Comparison of ENCODE assay signal across 24 cellular contexts in the genomic region with DNA sequence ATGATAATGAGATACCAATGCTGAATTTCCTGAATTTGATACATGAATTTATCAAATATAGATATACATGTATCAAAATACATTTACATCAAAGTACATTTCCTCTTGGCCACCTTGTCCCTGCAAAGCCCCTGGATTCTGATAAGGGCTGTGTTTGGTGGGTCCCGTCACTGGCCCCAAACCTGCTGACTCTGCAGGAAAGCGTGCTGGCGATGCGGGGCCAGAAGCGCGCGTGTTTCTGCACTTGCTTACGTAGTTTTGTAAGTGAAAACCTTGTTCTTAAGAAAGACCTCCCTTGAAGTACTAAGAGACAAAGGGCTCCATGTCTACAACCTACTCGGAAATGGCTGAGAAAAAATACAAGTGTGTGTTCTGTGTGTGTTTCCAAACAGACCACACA. TPM values are rescaled to one million over a fixed set of nuclear protein-coding genes. Genes with fewer than 3 reads are reported as not detected.
A peak's percentile ranks its signal among the peaks of the same experiment; 100 is the strongest.
DNase-seq lines count a peak whose midpoint lies in the region; ATAC-seq, FAIRE-seq and TF ChIP-seq lines count a peak whose summit lies in the region.
"Had no signal": no experiment of that assay in that cellular context is flagged by ENCODE, and none has a peak within 500 bp of the region (broad histone marks: within the 10 kb centered on the region; RNA-seq: fewer than 3 reads in every experiment).

No MANE protein-coding gene starts in this region.

- CTCF ChIA-PET in K562 (lab: Yijun Ruan, JAX; ENCODE audit: low intra/inter-chr PET ratio) = no interaction called here

- H3K9me3 Mint-ChIP-seq in activated T-cell treated with anti-CD3 and anti-CD28 coated beads, Interleukin-2, amount 50 U/mL, for 24 hours = no peaks in the 10 kb centered on the region
- H3K9me3 Mint-ChIP-seq in stimulated activated memory B cell treated with anti-CD40 and anti-IgM and Interleukin-4, amounts not matched to agents 10 μg/mL and 1 μg/mL and 100 μg/mL, for 72 hours = no peaks in the 10 kb centered on the region
- H3K9me3 Mint-ChIP-seq: IgD-negative memory B cell, memory B cell, nephron progenitor cell had no signal

- intact Hi-C loops in K562 (cut with micrococcal nuclease) = no loop called here

- FAIRE-seq in K562 (lab: Jason Lieb, UNC) = no peak
- FAIRE-seq: GM19239, kidney, small intestine had no signal

- no peak overlapping the region for H3K4me3 ChIP-seq in SK-N-MC
- H3K4me3 ChIP-seq in K562 = no peak overlapping the region
- H3K4me3 ChIP-seq: HAP-1, tibial nerve had no signal

- TF ChIP-seq EP300 in K562 (IDR thresholded peaks at IDR 0.05; ENCODE audit: low read length) = no peak

- no peaks in the 10 kb centered on the region for H3K79me2 ChIP-seq in K562 (ENCODE audit: control insufficient read depth, insufficient read depth, low read length)

- H3K27ac Mint-ChIP-seq in activated T-cell treated with anti-CD3 and anti-CD28 coated beads, Interleukin-2, amount 50 U/mL, for 24 hours = peak overlapping the region; percentile 78
- peak overlapping the region; percentile 87 for H3K27ac Mint-ChIP-seq in stimulated activated memory B cell treated with anti-CD40 and anti-IgM and Interleukin-4, amounts not matched to agents 10 μg/mL and 1 μg/mL and 100 μg/mL, for 72 hours
- H3K27ac Mint-ChIP-seq: IgD-negative memory B cell, nephron progenitor cell, progenitor cell of endocrine pancreas had no signal

- TF ChIP-seq POLR2A in K562 (conservative IDR thresholded peaks at IDR 0.05) = no peak

- BruUV-seq in K562 (replicated peaks; lab: Mats Ljungman, UMichigan) = no TSS peak

- no peak for TF ChIP-seq RAD21 in K562 (CRISPR knock-in tag; conservative IDR thresholded peaks at IDR 0.05 in 1 of 2, IDR thresholded peaks at IDR 0.05 in 1 of 2)

- H3K27me3 ChIP-seq in K562 (ENCODE audit: control insufficient read depth in 2 of 2, insufficient read depth in 2 of 2, low read length in 2 of 2) = peaks cover 29 to 51% of the 10 kb centered on the region in 2 experiments

- in situ Hi-C loops in K562 (cut with MboI) (no loop called here), GM13977 (cut with MboI; ENCODE audit: low pct_unique_long_range_greater_than_20kb, low sequenced_read_pairs, unreplicated experiment) (no loop called here)

- H3K4me3 Mint-ChIP-seq in activated T-cell treated with anti-CD3 and anti-CD28 coated beads, Interleukin-2, amount 50 U/mL, for 24 hours = no peak overlapping the region
- no peak overlapping the region for H3K4me3 Mint-ChIP-seq in stimulated activated memory B cell treated with anti-CD40 and anti-IgM and Interleukin-4, amounts not matched to agents 10 μg/mL and 1 μg/mL and 100 μg/mL, for 72 hours
- H3K4me3 Mint-ChIP-seq: memory B cell, nephron progenitor cell had no signal

- peaks cover 9 to 70% of the 10 kb centered on the region in 2 experiments; a peak in 3 of 5 replicates for H3K4me1 ChIP-seq in K562 (replicated peaks in 1 of 2; ENCODE audit: control insufficient read depth in 2 of 2, insufficient read depth in 2 of 2, low read length in 2 of 2)
- H3K4me1 ChIP-seq: HAP-1 had no signal

- peak overlapping the region; percentile 38; the same call in 1 of the 2 replicates for H3K27ac ChIP-seq in SK-N-MC
- no peak overlapping the region for H3K27ac ChIP-seq in K562 (ENCODE audit: extremely low read depth, low read depth, low read length)
- H3K27ac ChIP-seq: epithelial cell of prostate, tibial nerve had no signal

- no peak overlapping the region for H2AFZ ChIP-seq in K562 (ENCODE audit: low read depth, low read length)

- no peaks in the 10 kb centered on the region for H3K9me1 ChIP-seq in K562 (ENCODE audit: control insufficient read depth, insufficient read depth, low read length)

- no peaks in the 10 kb centered on the region; the same call in none of the 2 replicates for H4K20me1 ChIP-seq in K562 (replicated peaks; ENCODE audit: control insufficient read depth, insufficient read depth, low read length)

- no peaks in the 10 kb centered on the region for H3K27me3 Mint-ChIP-seq in activated T-cell treated with anti-CD3 and anti-CD28 coated beads, Interleukin-2, amount 50 U/mL, for 24 hours
- no peaks in the 10 kb centered on the region for H3K27me3 Mint-ChIP-seq in stimulated activated memory B cell treated with anti-CD40 and anti-IgM and Interleukin-4, amounts not matched to agents 10 μg/mL and 1 μg/mL and 100 μg/mL, for 72 hours
- H3K27me3 Mint-ChIP-seq: memory B cell had no signal

- H3K36me3 Mint-ChIP-seq in activated T-cell treated with anti-CD3 and anti-CD28 coated beads, Interleukin-2, amount 50 U/mL, for 24 hours (ENCODE audit: low read depth) = peaks cover 57% of the 10 kb centered on the region
- peaks cover 31% of the 10 kb centered on the region for H3K36me3 Mint-ChIP-seq in stimulated activated memory B cell treated with anti-CD40 and anti-IgM and Interleukin-4, amounts not matched to agents 10 μg/mL and 1 μg/mL and 100 μg/mL, for 72 hours
- H3K36me3 Mint-ChIP-seq: IgD-negative memory B cell had no signal

- no peak overlapping the region for H3K4me2 ChIP-seq in K562 (ENCODE audit: insufficient read depth, low read length)

- ATAC-seq in K562 (no peak), GM21528 (IDR thresholded peaks at IDR 0.05; ENCODE audit: low FRiP score, unreplicated experiment) (no peak), left lobe of liver (no peak)
- no peak for ATAC-seq in stimulated activated memory B cell treated with anti-CD40 and anti-IgM and Interleukin-4, amounts not matched to agents 10 μg/mL and 1 μg/mL and 100 μg/mL, for 72 hours

- WGBS in K562 (ENCODE audit: insufficient coverage, low coverage, missing lambda C conversion rate) = 40% methylated on average over 9 of the region's 9 CpGs

- H3K36me3 ChIP-seq in SK-N-MC (ENCODE audit: insufficient read depth, low read length) = no peaks in the 10 kb centered on the region
- no peaks in the 10 kb centered on the region for H3K36me3 ChIP-seq in K562 (ENCODE audit: control insufficient read depth, insufficient read depth, low read length)
- H3K36me3 ChIP-seq: HAP-1, tibial nerve had no signal

- H3K9ac ChIP-seq in SK-N-MC (ENCODE audit: insufficient read length) (no peak overlapping the region), K562 (ENCODE audit: insufficient read depth in 1 of 2, low read depth in 2 of 2, low read length in 2 of 2) (no peak overlapping the region)

- TF ChIP-seq CTCF in K562 (IDR thresholded peaks at IDR 0.05 in 2 of 3, conservative IDR thresholded peaks at IDR 0.05 in 1 of 3; ENCODE audit: insufficient read depth in 2 of 3, low read depth in 1 of 3, low read length in 3 of 3) (no peak), GM13977 (IDR thresholded peaks at IDR 0.05; ENCODE audit: extremely low read depth, insufficient read depth, missing control alignments) (no peak)

- POLR2A ChIA-PET in K562 (lab: Yijun Ruan, JAX) = no interaction called here

- DNase-seq in activated T-cell treated with anti-CD3 and anti-CD28 coated beads, Interleukin-2, amount 50 U/mL, for 24 hours = no peak
- DNase-seq in activated T-cell treated with anti-CD3 and anti-CD28 coated beads, Interleukin-2, amount 50 U/mL, for 48 hours = no peak
- DNase-seq in SK-N-MC (ENCODE audit: low read depth, low spot score) (no peak), K562 (ENCODE audit: extremely low read depth in 1 of 4, low spot score in 3 of 4) (no peak), left lobe of liver (ENCODE audit: low spot score) (no peak), GM13977 (ENCODE audit: low spot score) (no peak)
- DNase-seq: ACHN, dermis blood vessel endothelial cell, foreskin melanocyte, hypothalamus, kidney, MV-4-11, NCI-H1930, nephron progenitor cell, small intestine had no signal

- peaks cover 71% of the 10 kb centered on the region for H3K4me1 Mint-ChIP-seq in activated T-cell treated with anti-CD3 and anti-CD28 coated beads, Interleukin-2, amount 50 U/mL, for 24 hours (ENCODE audit: low read depth)
- peaks cover 90% of the 10 kb centered on the region for H3K4me1 Mint-ChIP-seq in stimulated activated memory B cell treated with anti-CD40 and anti-IgM and Interleukin-4, amounts not matched to agents 10 μg/mL and 1 μg/mL and 100 μg/mL, for 72 hours

- H3K9me3 ChIP-seq in SK-N-MC (ENCODE audit: low read depth, low read length) (no peaks in the 10 kb centered on the region), K562 (replicated peaks; ENCODE audit: control insufficient read depth, insufficient read depth, low read depth, low read length) (no peaks in the 10 kb centered on the region)
- H3K9me3 ChIP-seq: HAP-1, tibial nerve had no signal

RNA-seq across cellular contexts. Expression of a gene that starts 11.0 kb away (rescaled TPM):
- 0.69 and 1.4 TPM in 2 replicates for total RNA-seq in K562 (2011; cell fraction: chromatin; rRNA removed; ENCODE audit: low replicate concordance)
- total RNA-seq in K562 (2011; cell fraction: nucleolus; rRNA removed) = 1.0 and 1.3 TPM in 2 replicates
- total RNA-seq in K562 (2011; cell fraction: nucleoplasm; rRNA removed) = 0.23 and 0.29 TPM in 2 replicates
- 0.78 and 1.0 TPM in 2 replicates for total RNA-seq in K562 (2014; rRNA removed)
- 0.07 and 0.22 TPM in 2 replicates for total RNA-seq in K562 (2014; rRNA removed; fragmentation: Illumina TruSeq; extraction: Trizol)
- total RNA-seq in K562 (2015; rRNA removed; fragmentation: Illumina TruSeq; extraction: Trizol) = 0.49 and 0.51 TPM in 2 replicates
- total RNA-seq in K562 (2021) = 1.2 and 1.3 TPM in 2 replicates
- 0.20 and 1.6 TPM in 2 replicates for polyA plus RNA-seq in K562 (2011; rRNA removed)
- 0.33 and 1.3 TPM in 2 replicates for polyA plus RNA-seq in K562 (2011; cell fraction: cytosol; rRNA removed)
- 2.0 and 3.1 TPM in 2 replicates for polyA plus RNA-seq in K562 (2011; cell fraction: nucleus; rRNA removed)
- 0.77 and 5.1 TPM in 2 replicates for polyA plus RNA-seq in K562 (2012)
- polyA plus RNA-seq in K562 (2014; fragmentation: Illumina TruSeq; extraction: Trizol) = 0.24 and 0.25 TPM in 2 replicates
- polyA plus RNA-seq in K562 (2014; fragmentation: Nextera tagmentation; extraction: Ambion mirVana) = not detected
- polyA plus RNA-seq in K562 (2014; rRNA removed) = 0.57 and 0.60 TPM in 2 replicates
- polyA minus RNA-seq in K562 (2011; rRNA and poly(A)+ RNA removed) = 0.04 and 0.57 TPM in 2 replicates
- 1.0 and 4.8 TPM in 2 replicates for polyA minus RNA-seq in K562 (2011; cell fraction: cytosol; rRNA and poly(A)+ RNA removed)
- polyA minus RNA-seq in K562 (2011; cell fraction: nucleus; rRNA and poly(A)+ RNA removed) = 0.27 and 1.8 TPM in 2 replicates
- total RNA-seq in left lobe of liver = 13.6 TPM

RNA-seq across cellular contexts. Expression of a gene that starts 30.1 kb away (rescaled TPM):
- 18.9 and 29.0 TPM in 2 replicates for total RNA-seq in K562 (2011; cell fraction: chromatin; rRNA removed; ENCODE audit: low replicate concordance)
- total RNA-seq in K562 (2011; cell fraction: nucleolus; rRNA removed) = 22.8 and 25.7 TPM in 2 replicates
- total RNA-seq in K562 (2011; cell fraction: nucleoplasm; rRNA removed) = 14.8 and 16.0 TPM in 2 replicates
- total RNA-seq in K562 (2014; rRNA removed) (65.2 and 66.8 TPM in 2 replicates), K562 (2014; rRNA removed; fragmentation: Illumina TruSeq; extraction: Trizol) (11.2 and 14.8 TPM in 2 replicates), K562 (2015; rRNA removed; fragmentation: Illumina TruSeq; extraction: Trizol) (18.5 and 20.3 TPM in 2 replicates), K562 (2021) (71.2 and 75.5 TPM in 2 replicates), left lobe of liver (19.1 TPM)
- polyA plus RNA-seq in K562 (2011; rRNA removed) (13.5 and 16.5 TPM in 2 replicates), K562 (2014; fragmentation: Illumina TruSeq; extraction: Trizol) (8.2 and 18.9 TPM in 2 replicates), K562 (2014; fragmentation: Nextera tagmentation; extraction: Ambion mirVana) (1 to 10 TPM; 1.2 to 1.8 TPM), K562 (2014; rRNA removed) (54.4 and 60.2 TPM in 2 replicates)
- 14.3 and 38.6 TPM in 2 replicates for polyA plus RNA-seq in K562 (2011; cell fraction: cytosol; rRNA removed)
- 10.2 and 19.3 TPM in 2 replicates for polyA plus RNA-seq in K562 (2011; cell fraction: nucleus; rRNA removed)
- 34.2 and 36.9 TPM in 2 replicates for polyA plus RNA-seq in K562 (2012)
- 16.0 and 22.8 TPM in 2 replicates for polyA minus RNA-seq in K562 (2011; rRNA and poly(A)+ RNA removed)
- 25.3 and 31.3 TPM in 2 replicates for polyA minus RNA-seq in K562 (2011; cell fraction: cytosol; rRNA and poly(A)+ RNA removed)
- polyA minus RNA-seq in K562 (2011; cell fraction: nucleus; rRNA and poly(A)+ RNA removed) = 3.8 and 5.3 TPM in 2 replicates

RNA-seq across cellular contexts. Expression of a gene that starts 36.2 kb away (rescaled TPM):
- 109 and 139 TPM in 2 replicates for total RNA-seq in K562 (2011; cell fraction: chromatin; rRNA removed; ENCODE audit: low replicate concordance)
- total RNA-seq in K562 (2011; cell fraction: nucleolus; rRNA removed) = 131 and 151 TPM in 2 replicates
- total RNA-seq in K562 (2011; cell fraction: nucleoplasm; rRNA removed) = 146 and 174 TPM in 2 replicates
- 85.4 and 97.6 TPM in 2 replicates for total RNA-seq in K562 (2014; rRNA removed)
- total RNA-seq in K562 (2014; rRNA removed; fragmentation: Illumina TruSeq; extraction: Trizol) = 65.7 and 66.2 TPM in 2 replicates
- 92.9 and 98.7 TPM in 2 replicates for total RNA-seq in K562 (2015; rRNA removed; fragmentation: Illumina TruSeq; extraction: Trizol)
- 99.3 and 99.5 TPM in 2 replicates for total RNA-seq in K562 (2021)
- 92.4 and 138 TPM in 2 replicates for polyA plus RNA-seq in K562 (2011; rRNA removed)
- 79.9 and 115 TPM in 2 replicates for polyA plus RNA-seq in K562 (2011; cell fraction: cytosol; rRNA removed)
- 69.1 and 123 TPM in 2 replicates for polyA plus RNA-seq in K562 (2011; cell fraction: nucleus; rRNA removed)
- polyA plus RNA-seq in K562 (2012) = 77.4 and 167 TPM in 2 replicates
- polyA plus RNA-seq in K562 (2014; fragmentation: Illumina TruSeq; extraction: Trizol) = 77.0 and 77.8 TPM in 2 replicates
- 1 to 10 TPM; 5.0 to 9.2 TPM for polyA plus RNA-seq in K562 (2014; fragmentation: Nextera tagmentation; extraction: Ambion mirVana)
- polyA plus RNA-seq in K562 (2014; rRNA removed) = 82.4 and 86.9 TPM in 2 replicates
- 54.1 and 70.2 TPM in 2 replicates for polyA minus RNA-seq in K562 (2011; rRNA and poly(A)+ RNA removed)
- 69.1 and 114 TPM in 2 replicates for polyA minus RNA-seq in K562 (2011; cell fraction: cytosol; rRNA and poly(A)+ RNA removed)
- 17.4 and 40.2 TPM in 2 replicates for polyA minus RNA-seq in K562 (2011; cell fraction: nucleus; rRNA and poly(A)+ RNA removed)
- 73.9 TPM for total RNA-seq in left lobe of liver
